Comparison of ENCODE assay signal across 33 cellular contexts in genomic region chr3:111480091-111480490, GRCh38.
"Had no signal": no experiment of that assay in that cellular context is flagged by ENCODE, and none has a peak within 500 bp of the region (broad histone marks: within the 10 kb centered on the region; RNA-seq: fewer than 3 reads in every experiment).

No MANE protein-coding gene starts in this region.

- H3K9me3 ChIP-seq: MG63 had no signal

- H3K4me3 ChIP-seq: MG63 had no signal

- DNase-seq: Karpas-422, Kasumi-1, MG63, MM.1S, NCI-H1048, NCI-H1092, NCI-H1092 treated with DMSO at 0.1 percent for 48 hours, NCI-H1105, NCI-H1105 treated with DMSO at 0.1 percent for 48 hours, NCI-H1417, NCI-H1417 treated with DMSO at 0.1 percent for 48 hours, NCI-H1436, NCI-H1436 treated with DMSO at 0.1 percent for 48 hours, NCI-H146, NCI-H1694, NCI-H1694 treated with DMSO at 0.1 percent for 48 hours, NCI-H187, NCI-H187 treated with DMSO at 0.1 percent for 48 hours, NCI-H1930, NCI-H2029, NCI-H2029 treated with DMSO at 0.1 percent for 48 hours, NCI-H2081, NCI-H2081 treated with DMSO at 0.1 percent for 48 hours, NCI-H2107, NCI-H2171, NCI-H2171 treated with DMSO at 0.1 percent for 48 hours, NCI-H2227 treated with DMSO at 0.1 percent for 48 hours, NCI-H226, NCI-H345, NCI-H446, NCI-H446 treated with DMSO at 0.1 percent for 48 hours, NCI-H510A, NCI-H510A treated with DMSO at 0.1 percent for 48 hours had no signal

- H3K36me3 ChIP-seq: MG63 had no signal
